8 cellular contexts compared by ENCODE assay signal in the genomic region with DNA sequence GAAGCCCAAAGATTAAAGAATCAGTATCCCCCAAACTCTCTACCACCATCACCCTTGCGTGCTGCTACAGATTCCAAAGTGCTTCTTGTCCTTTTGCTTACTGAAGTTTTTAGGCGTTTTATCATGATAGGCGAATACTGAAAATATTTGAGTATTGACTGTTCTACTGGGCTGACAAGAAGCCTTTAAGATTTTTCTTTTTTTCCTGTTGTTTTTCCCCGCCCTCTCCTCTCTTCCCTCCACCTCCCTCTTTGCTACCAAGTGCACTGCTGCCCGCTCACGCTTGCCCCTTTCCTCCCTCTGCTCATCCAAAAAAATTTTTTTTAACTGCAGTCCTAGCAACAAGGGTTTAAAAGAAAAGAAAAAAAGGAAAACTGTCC. TPM values are rescaled to one million over a fixed set of nuclear protein-coding genes. Genes with fewer than 3 reads are reported as not detected.
DNase-seq lines count a peak whose midpoint lies in the region; ATAC-seq, FAIRE-seq and TF ChIP-seq lines count a peak whose summit lies in the region.

No MANE protein-coding gene starts in this region.

- H3K9me3 Mint-ChIP-seq in nephron progenitor cell, result peaks cover 11% of the 10 kb centered on the region

- DNase-seq in DND-41, result no peak
- no peak for DNase-seq in NT2/D1 (ENCODE audit: low read depth, low spot score)
- DNase-seq in H1 (ENCODE audit: low read depth in 1 of 2, low spot score in 2 of 2), result no peak
- DNase-seq in nephron progenitor cell, result no peak
- DNase-seq in NAMALWA (ENCODE audit: low spot score), result no peak
- no peak for DNase-seq in NCI-H748 (lab: John Stamatoyannopoulos, UW; ENCODE audit: unreplicated experiment)

- TF ChIP-seq EP300 in H1 (IDR thresholded peaks at IDR 0.05; ENCODE audit: borderline replicate concordance in 1 of 2, low read depth in 2 of 2, low read length in 2 of 2), result no peak

- peak overlapping the region; percentile 84 for H3K4me2 ChIP-seq in DND-41 (ENCODE audit: insufficient read depth, low read length)
- peak overlapping the region; percentile 80 to 99 for H3K4me2 ChIP-seq in H1 (ENCODE audit: insufficient read depth in 1 of 2, low read depth in 2 of 2, low read length in 2 of 2)

- H3K9ac ChIP-seq in DND-41 (ENCODE audit: low read depth, low read length) (peak overlapping the region; percentile 92), NT2/D1 (ENCODE audit: insufficient read length, low read depth) (peak overlapping the region; percentile 86), H1 (replicated peaks in 1 of 4; ENCODE audit: extremely low read depth in 1 of 4, low read depth in 3 of 4, low read length in 3 of 4) (peak overlapping the region; percentile 91 to 98 (median 93))

- H2BK12ac ChIP-seq in H1 (ENCODE audit: low read depth, low read length), result no peak overlapping the region

- H2BK120ac ChIP-seq in H1 (replicated peaks; ENCODE audit: low read depth, low read length), result no peak overlapping the region

- H3K79me2 ChIP-seq in DND-41 (ENCODE audit: insufficient read depth, low read length), result peaks cover 75% of the 10 kb centered on the region
- peaks cover 3 to 55% of the 10 kb centered on the region in 2 experiments for H3K79me2 ChIP-seq in H1 (ENCODE audit: control insufficient read depth in 1 of 2, insufficient read depth in 2 of 2, low read length in 2 of 2)

- no peak overlapping the region for H4K5ac ChIP-seq in H1 (ENCODE audit: insufficient read length, low read depth, low read length)

- H2BK20ac ChIP-seq in H1 (ENCODE audit: low read length), result no peak overlapping the region

- ATAC-seq in DND-41 (ENCODE audit: insufficient read depth, low read depth), result no peak
- no peak for ATAC-seq in HG03521 (IDR thresholded peaks at IDR 0.05; ENCODE audit: unreplicated experiment)
- ATAC-seq in GM19467 (IDR thresholded peaks at IDR 0.05; ENCODE audit: unreplicated experiment), result no peak

- H3K27me3 ChIP-seq in DND-41 (ENCODE audit: insufficient read depth, low read length, poor library complexity) (no peaks in the 10 kb centered on the region), NT2/D1 (ENCODE audit: insufficient read depth, insufficient read length) (no peaks in the 10 kb centered on the region), H1 (replicated peaks in 1 of 4; ENCODE audit: control insufficient read depth in 3 of 4, extremely low read depth in 1 of 4, insufficient read depth in 3 of 4, low read length in 3 of 4) (no peaks in the 10 kb centered on the region)

- H3K18ac ChIP-seq in H1 (ENCODE audit: extremely low read depth, low read length), result 0 out of 2 replicates have a peak overlapping the region, but pooled peaks have one; percentile 73

- no peak overlapping the region for H4K8ac ChIP-seq in H1 (ENCODE audit: extremely low read depth, insufficient read depth, low read length)

- no peak overlapping the region; the same call in 1 of the 2 replicates for H2BK5ac ChIP-seq in H1 (ENCODE audit: low read depth, low read length)

- 3% methylated on average over 6 of the region's 6 CpGs; no CpG with 5 or more reads in 1 of the 2 experiments for WGBS in H1 (ENCODE audit: extremely low coverage in 1 of 2, insufficient coverage in 1 of 2, insufficient read length in 1 of 2, insufficient replicate concordance in 2 of 2, low coverage in 1 of 2, low lambda C conversion rate in 2 of 2, missing lambda C conversion rate in 1 of 2), 2 experiments

- peaks cover 4% of the 10 kb centered on the region for H3K27me3 Mint-ChIP-seq in nephron progenitor cell (ENCODE audit: low read depth, poor library complexity)

- H4K20me1 ChIP-seq in DND-41 (ENCODE audit: insufficient read depth, low read length), result peaks cover 22% of the 10 kb centered on the region
- peaks cover under 1 to 2% of the 10 kb centered on the region in 2 experiments for H4K20me1 ChIP-seq in H1 (replicated peaks in 1 of 2; ENCODE audit: control insufficient read depth in 1 of 2, insufficient read depth in 2 of 2, low read length in 2 of 2)

- CTCF ChIA-PET in H1 (lab: Charles Lee; ENCODE audit: partially characterized antibody), result interaction anchor here (1.2 kb wide), 1 partner anchor 20 kb away, joined by 6 read pairs; no protein-coding TSS in a partner anchor

- peak overlapping the region; percentile 70 for H3K56ac ChIP-seq in H1 (replicated peaks; ENCODE audit: insufficient read length, low read depth, low read length)

- H3K9me3 ChIP-seq in DND-41 (ENCODE audit: insufficient read depth, low read length, severe bottlenecking) (no peaks in the 10 kb centered on the region), NT2/D1 (ENCODE audit: insufficient read depth, low read length) (no peaks in the 10 kb centered on the region), H1 (ENCODE audit: insufficient read depth in 2 of 2, low read depth in 1 of 2, low read length in 1 of 2) (no peaks in the 10 kb centered on the region)

- FAIRE-seq in H1 (lab: Jason Lieb, UNC), result no peak

- no peak overlapping the region for H3K14ac ChIP-seq in H1 (ENCODE audit: insufficient read length)

- peak overlapping the region; percentile 95 for H3K27ac Mint-ChIP-seq in nephron progenitor cell

- peak overlapping the region; percentile 48; the same call in 1 of the 2 replicates for H2AK5ac ChIP-seq in H1 (ENCODE audit: low read depth, low read length)

- H3K4me1 ChIP-seq in DND-41 (ENCODE audit: insufficient read depth, low read length) (peaks cover 41% of the 10 kb centered on the region), NT2/D1 (ENCODE audit: insufficient read depth, insufficient read length) (no peaks in the 10 kb centered on the region), H1 (replicated peaks in 1 of 4; ENCODE audit: control insufficient read depth in 3 of 4, insufficient read depth in 4 of 4, low read length in 3 of 4) (no peaks in the 10 kb centered on the region; a peak in 1 of 7 replicates)

- peaks cover 23% of the 10 kb centered on the region for H3K4me1 Mint-ChIP-seq in nephron progenitor cell

- no peak for TF ChIP-seq POLR2A in H1 (IDR thresholded peaks at IDR 0.05; ENCODE audit: control extremely low read depth in 1 of 2, low read depth in 2 of 2, low read length in 2 of 2)

- H3K23me2 ChIP-seq in H1 (ENCODE audit: low read depth, low read length), result peaks cover 5% of the 10 kb centered on the region

- no peak overlapping the region for H4K91ac ChIP-seq in H1 (replicated peaks; ENCODE audit: insufficient read length, low read length)

- H3K79me1 ChIP-seq in H1 (ENCODE audit: low read depth, low read length), result peaks cover 5% of the 10 kb centered on the region

- TF ChIP-seq RAD21 in H1 (IDR thresholded peaks at IDR 0.05 in 1 of 2, conservative IDR thresholded peaks at IDR 0.05 in 1 of 2; ENCODE audit: low read depth in 2 of 2, low read length in 2 of 2), result no peak

- TF ChIP-seq CTCF in DND-41 (IDR thresholded peaks at IDR 0.05; ENCODE audit: borderline replicate concordance, extremely low read depth, low read length, poor library complexity, severe bottlenecking) (no peak), H1 (IDR thresholded peaks at IDR 0.05; ENCODE audit: control extremely low read depth in 1 of 3, insufficient read depth in 1 of 3, low read depth in 1 of 3, low read length in 3 of 3) (no peak), nephron progenitor cell (IDR thresholded peaks at IDR 0.05) (no peak)

- H3K4ac ChIP-seq in H1 (replicated peaks; ENCODE audit: insufficient read length, low read depth, low read length), result no peak overlapping the region

- H3K4me3 ChIP-seq in DND-41 (ENCODE audit: low read depth in 1 of 2, low read length in 2 of 2) (peak overlapping the region; percentile 89 to 97), NT2/D1 (ENCODE audit: insufficient read length, low read depth) (peak overlapping the region; percentile 66), H1 (ENCODE audit: extremely low read depth in 1 of 4, insufficient read depth in 2 of 4, low read depth in 3 of 4, low read length in 4 of 4) (peak overlapping the region; percentile 91 to 99 (median 95))

- POLR2A ChIA-PET in H1 (lab: Charles Lee; ENCODE audit: partially characterized antibody), result interaction anchor here (1.0 to 2.5 kb wide), 2 partner anchors 10 kb away, joined by 4 to 8 read pairs; no protein-coding TSS in a partner anchor

- H3K27ac ChIP-seq in DND-41 (ENCODE audit: low read length), result peak overlapping the region; percentile 92
- peak overlapping the region; percentile 80 for H3K27ac ChIP-seq in H1 (ENCODE audit: low read depth, low read length)

- peak overlapping the region; percentile 81 for H2AFZ ChIP-seq in DND-41 (ENCODE audit: low read depth, low read length)
- no peak overlapping the region for H2AFZ ChIP-seq in H1 (ENCODE audit: low read length)

- H3K23ac ChIP-seq in H1 (ENCODE audit: insufficient read length), result no peak overlapping the region

- H3K36me3 Mint-ChIP-seq in nephron progenitor cell (ENCODE audit: low read depth), result peaks cover 42% of the 10 kb centered on the region

- peak overlapping the region; percentile 99 for H3K4me3 Mint-ChIP-seq in nephron progenitor cell

- no peak overlapping the region for H2BK15ac ChIP-seq in H1 (ENCODE audit: low read length)

- H3K36me3 ChIP-seq in DND-41 (ENCODE audit: insufficient read depth, low read length), result peaks cover 28% of the 10 kb centered on the region
- peaks cover 33% of the 10 kb centered on the region for H3K36me3 ChIP-seq in NT2/D1 (ENCODE audit: insufficient read depth, insufficient read length, low read length)
- peaks cover 0 to 4% (median 0%) of the 10 kb centered on the region in 4 experiments; a peak in 2 of 8 replicates for H3K36me3 ChIP-seq in H1 (ENCODE audit: control insufficient read depth in 2 of 4, insufficient read depth in 4 of 4, low read length in 3 of 4)

RNA-seq across cellular contexts. Expression of gene SPCS2, which starts 0.7 kb away (rescaled TPM):
- total RNA-seq in H1 (2021; fragmentation: NEBNext Ultra II Directional; extraction: Animal tissue kit (Norgen Biotek cat#: 25700)), result 161 and 166 TPM in 2 replicates
- 58.0 and 92.7 TPM in 2 replicates for polyA plus RNA-seq in H1 (2011; rRNA removed)
- polyA plus RNA-seq in H1 (2011; cell fraction: cytosol; rRNA removed), result 106 TPM
- polyA plus RNA-seq in H1 (2011; cell fraction: nucleus; rRNA removed), result 13.1 TPM
- 89.2 to 165 TPM (median 110 TPM) in 4 replicates for polyA plus RNA-seq in H1 (2012, experiment 1 of 2)
- 53.6 TPM for polyA plus RNA-seq in H1 (2012, experiment 2 of 2)
- 129 TPM for polyA plus RNA-seq in H1 (2013, experiment 1 of 2)
- polyA plus RNA-seq in H1 (2013, experiment 2 of 2), result 192 TPM
- polyA minus RNA-seq in H1 (2011; rRNA and poly(A)+ RNA removed), result 24.4 and 25.1 TPM in 2 replicates
- polyA minus RNA-seq in H1 (2011; cell fraction: cytosol; rRNA and poly(A)+ RNA removed), result 20.8 TPM
- polyA minus RNA-seq in H1 (2011; cell fraction: nucleus; rRNA and poly(A)+ RNA removed), result 17.4 TPM

RNA-seq across cellular contexts. Expression of gene XRRA1, which starts 0.8 kb away (rescaled TPM):
- 3.9 and 7.1 TPM in 2 replicates for total RNA-seq in H1 (2021; fragmentation: NEBNext Ultra II Directional; extraction: Animal tissue kit (Norgen Biotek cat#: 25700))
- 2.1 and 2.7 TPM in 2 replicates for polyA plus RNA-seq in H1 (2011; rRNA removed)
- polyA plus RNA-seq in H1 (2011; cell fraction: cytosol; rRNA removed), result 2.5 TPM
- polyA plus RNA-seq in H1 (2011; cell fraction: nucleus; rRNA removed), result 10.1 TPM
- polyA plus RNA-seq in H1 (2012, experiment 1 of 2), result 3.1 to 4.6 TPM (median 3.7 TPM) in 4 replicates
- 1.2 TPM for polyA plus RNA-seq in H1 (2012, experiment 2 of 2)
- 2.4 TPM for polyA plus RNA-seq in H1 (2013, experiment 1 of 2)
- polyA plus RNA-seq in H1 (2013, experiment 2 of 2), result 3.1 TPM
- polyA minus RNA-seq in H1 (2011; rRNA and poly(A)+ RNA removed), result 7.5 and 8.9 TPM in 2 replicates
- 5.8 TPM for polyA minus RNA-seq in H1 (2011; cell fraction: cytosol; rRNA and poly(A)+ RNA removed)
- 20.1 TPM for polyA minus RNA-seq in H1 (2011; cell fraction: nucleus; rRNA and poly(A)+ RNA removed)

RNA-seq across cellular contexts. Expression of gene NEU3, which starts 39.0 kb away (rescaled TPM):
- 15.6 and 17.8 TPM in 2 replicates for total RNA-seq in H1 (2021; fragmentation: NEBNext Ultra II Directional; extraction: Animal tissue kit (Norgen Biotek cat#: 25700))
- 8.9 and 11.9 TPM in 2 replicates for polyA plus RNA-seq in H1 (2011; rRNA removed)
- 10.1 TPM for polyA plus RNA-seq in H1 (2011; cell fraction: cytosol; rRNA removed)
- polyA plus RNA-seq in H1 (2011; cell fraction: nucleus; rRNA removed), result 19.6 TPM
- polyA plus RNA-seq in H1 (2012, experiment 1 of 2), result 7.4 to 10.6 TPM (median 9.7 TPM) in 4 replicates
- 3.4 TPM for polyA plus RNA-seq in H1 (2012, experiment 2 of 2)
- polyA plus RNA-seq in H1 (2013, experiment 1 of 2), result 10.1 TPM
- 11.4 TPM for polyA plus RNA-seq in H1 (2013, experiment 2 of 2)
- polyA minus RNA-seq in H1 (2011; rRNA and poly(A)+ RNA removed), result 37.5 and 47.4 TPM in 2 replicates
- 20.9 TPM for polyA minus RNA-seq in H1 (2011; cell fraction: cytosol; rRNA and poly(A)+ RNA removed)
- 22.9 TPM for polyA minus RNA-seq in H1 (2011; cell fraction: nucleus; rRNA and poly(A)+ RNA removed)
